22 cellular contexts compared by ENCODE assay signal in genomic region chr19:31956771-31957170, GRCh38.
"Had no signal": no experiment of that assay in that cellular context is flagged by ENCODE, and none has a peak within 500 bp of the region (broad histone marks: within the 10 kb centered on the region; RNA-seq: fewer than 3 reads in every experiment).

No MANE protein-coding gene starts in this region.

- FAIRE-seq: HTR-8/SVneo, RCC 7860 had no signal

- H3K4me3 ChIP-seq: MG63 had no signal

- H3K27ac ChIP-seq: HL-60 had no signal

- DNase-seq: KBM-7, MG63, NCI-H1092, NCI-H1105 treated with DMSO at 0.1 percent for 48 hours, NCI-H1417 treated with DMSO at 0.1 percent for 48 hours, NCI-H187, NCI-H2029, NCI-H2081 treated with DMSO at 0.1 percent for 48 hours, NCI-H2171, NCI-H226, NCI-H446, NCI-H510A, NCI-H524 treated with DMSO at 0.1 percent for 48 hours, NCI-H69, NCI-H774, Right ventricle myocardium superior, RPMI8226, SIG-M5, SK-N-SH had no signal

- H3K9ac ChIP-seq: SK-N-SH had no signal

- H3K27me3 ChIP-seq: MG63 had no signal

- H3K9me3 ChIP-seq: SK-N-SH had no signal

- H3K36me3 ChIP-seq: MG63 had no signal

- H3K4me2 ChIP-seq: SK-N-SH had no signal
